Comparison of ENCODE assay signal across 1 cellular context in the genomic region with DNA sequence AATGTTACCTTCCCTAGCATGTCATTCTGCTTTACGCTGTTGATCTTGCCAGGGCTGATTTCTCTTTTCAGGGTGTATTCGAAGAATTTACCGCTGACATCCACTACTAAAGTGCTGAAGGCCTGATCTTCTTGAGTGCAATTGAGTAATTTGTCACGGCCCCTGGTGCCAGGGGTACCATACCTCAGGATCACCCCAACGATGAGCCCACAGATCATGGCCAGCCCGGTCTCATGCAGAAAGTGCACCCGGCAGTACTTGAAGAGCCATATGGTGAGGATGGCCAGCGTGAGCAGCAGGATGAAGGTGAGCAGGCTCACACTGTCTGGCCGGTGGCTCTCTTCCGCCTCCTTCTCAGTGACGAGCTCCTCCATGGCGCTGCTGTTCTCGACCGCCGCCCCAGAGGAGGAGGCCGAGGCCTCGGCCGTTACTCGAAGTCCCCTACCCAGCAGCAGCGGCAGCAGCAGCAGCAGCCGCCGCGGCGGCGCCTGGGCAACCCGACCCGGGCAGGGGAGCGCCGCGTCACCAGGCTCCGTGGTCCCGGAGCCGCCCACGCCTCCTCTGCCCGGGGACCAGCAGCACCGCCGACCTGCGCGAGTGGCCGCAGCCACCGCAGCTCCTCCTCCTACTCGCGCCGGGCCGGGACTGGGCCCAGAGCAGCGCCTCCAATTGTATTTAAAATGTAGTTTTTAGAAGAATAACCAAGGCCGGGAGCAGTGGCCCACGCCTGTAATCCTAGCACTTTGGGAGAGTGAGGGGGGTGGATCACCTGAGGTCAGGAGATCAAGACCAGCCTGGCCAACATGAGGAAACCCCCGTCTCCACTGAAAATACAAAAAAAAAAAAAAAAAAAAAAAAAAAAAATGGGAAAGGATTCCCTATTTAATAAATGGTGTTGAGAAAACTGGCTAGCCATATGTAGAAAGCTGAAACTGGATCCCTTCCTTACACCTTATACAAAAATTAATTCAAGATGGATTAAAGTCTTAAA.
A peak's percentile ranks its signal among the peaks of the same experiment; 100 is the strongest.
TF ChIP-seq lines count a peak whose summit lies in the region.

No MANE protein-coding gene starts in this region.

TF ChIP-seq in HepG2, 621 proteins besides CTCF, POLR2A, EP300 and RAD21 (continued from another document):
- TF ChIP-seq, protein P1, sequence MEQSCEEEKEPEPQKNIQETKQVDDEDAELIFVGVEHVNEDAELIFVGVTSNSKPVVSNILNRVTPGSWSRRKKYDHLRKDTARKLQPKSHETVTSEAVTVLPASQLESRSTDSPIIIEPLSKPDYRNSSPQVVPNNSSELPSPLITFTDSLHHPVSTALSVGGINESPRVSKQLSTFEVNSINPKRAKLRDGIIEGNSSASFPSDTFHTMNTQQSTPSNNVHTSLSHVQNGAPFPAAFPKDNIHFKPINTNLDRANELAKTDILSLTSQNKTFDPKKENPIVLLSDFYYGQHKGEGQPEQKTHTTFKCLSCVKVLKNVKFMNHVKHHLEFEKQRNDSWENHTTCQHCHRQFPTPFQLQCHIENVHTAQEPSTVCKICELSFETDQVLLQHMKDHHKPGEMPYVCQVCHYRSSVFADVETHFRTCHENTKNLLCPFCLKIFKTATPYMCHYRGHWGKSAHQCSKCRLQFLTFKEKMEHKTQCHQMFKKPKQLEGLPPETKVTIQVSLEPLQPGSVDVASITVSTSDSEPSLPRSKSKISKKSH (CRISPR knock-in tag; IDR thresholded peaks at IDR 0.05; ENCODE audit: borderline replicate concordance), result 0 out of 2 replicates have a peak, but pooled peaks have one; percentile 42
- TF ChIP-seq KMT2A (CRISPR knock-in tag; IDR thresholded peaks at IDR 0.05) (0 out of 2 replicates have a peak, but pooled peaks have one; percentile 18), KDM5B (CRISPR knock-in tag; IDR thresholded peaks at IDR 0.05; ENCODE audit: borderline replicate concordance) (peak; percentile 47; the same call in 1 of the 2 replicates), FOXJ3 (CRISPR knock-in tag; IDR thresholded peaks at IDR 0.05; ENCODE audit: borderline replicate concordance) (no peak), HNRNPLL (IDR thresholded peaks at IDR 0.05; ENCODE audit: low read depth, low read length, poor library complexity, severe bottlenecking) (peak; percentile 68), KDM2A (CRISPR knock-in tag; IDR thresholded peaks at IDR 0.05; ENCODE audit: borderline replicate concordance, low read depth) (peak; percentile 29; the same call in 1 of the 2 replicates), CBX5 (CRISPR knock-in tag; IDR thresholded peaks at IDR 0.05; ENCODE audit: borderline replicate concordance) (no peak), ZNF263 (CRISPR knock-in tag; IDR thresholded peaks at IDR 0.05) (peak; percentile 85), ZNF546 (CRISPR knock-in tag; conservative IDR thresholded peaks at IDR 0.05) (no peak), ZNF274 (CRISPR knock-in tag; IDR thresholded peaks at IDR 0.05) (0 out of 2 replicates have a peak, but pooled peaks have one; percentile 31), ZNF562 (CRISPR knock-in tag; IDR thresholded peaks at IDR 0.05; ENCODE audit: borderline replicate concordance) (no peak), KDM3A (CRISPR knock-in tag; IDR thresholded peaks at IDR 0.05; ENCODE audit: low read depth) (0 out of 2 replicates have a peak, but pooled peaks have one; percentile 33), ZNF607 (CRISPR knock-in tag; IDR thresholded peaks at IDR 0.05; ENCODE audit: borderline replicate concordance) (0 out of 2 replicates have a peak, but pooled peaks have one; percentile 26), ZFY (CRISPR knock-in tag; IDR thresholded peaks at IDR 0.05) (peak; percentile 58), ZNF317 (CRISPR knock-in tag; IDR thresholded peaks at IDR 0.05) (no peak), ZNF547 (CRISPR knock-in tag; IDR thresholded peaks at IDR 0.05) (0 out of 2 replicates have a peak, but pooled peaks have one; percentile 44), NFKB2 (CRISPR knock-in tag; IDR thresholded peaks at IDR 0.05; ENCODE audit: borderline replicate concordance) (0 out of 2 replicates have a peak, but pooled peaks have one; percentile 22), NFYB (CRISPR knock-in tag; IDR thresholded peaks at IDR 0.05) (no peak), SIX1 (CRISPR knock-in tag; IDR thresholded peaks at IDR 0.05; ENCODE audit: borderline replicate concordance) (no peak), RNF2 (conservative IDR thresholded peaks at IDR 0.05; ENCODE audit: low read depth) (0 out of 2 replicates have a peak, but pooled peaks have one; percentile 41), SALL1 (CRISPR knock-in tag; IDR thresholded peaks at IDR 0.05) (peak; percentile 30; the same call in 1 of the 2 replicates), ZFX (CRISPR knock-in tag; IDR thresholded peaks at IDR 0.05; ENCODE audit: low read depth) (peak; percentile 57), JUNB (CRISPR knock-in tag; IDR thresholded peaks at IDR 0.05; ENCODE audit: borderline replicate concordance) (no peak), ZNF768 (CRISPR knock-in tag; IDR thresholded peaks at IDR 0.05) (peak; percentile 13; the same call in 1 of the 2 replicates), PTBP1 (IDR thresholded peaks at IDR 0.05; ENCODE audit: low read depth, low read length, poor library complexity, severe bottlenecking) (no peak), XRCC5 (optimal IDR thresholded peaks at IDR 0.05; ENCODE audit: low read length) (peak; percentile 28), PHF8 (CRISPR knock-in tag; IDR thresholded peaks at IDR 0.05) (peak; percentile 28; the same call in 1 of the 2 replicates), ZSCAN21 (CRISPR knock-in tag; IDR thresholded peaks at IDR 0.05; ENCODE audit: borderline replicate concordance) (0 out of 2 replicates have a peak, but pooled peaks have one; percentile 31), KLF16 (CRISPR knock-in tag; IDR thresholded peaks at IDR 0.05) (0 out of 4 replicates have a peak, but pooled peaks of 1 of the 2 experiments have one; percentile 20), EZH2 (conservative IDR thresholded peaks at IDR 0.05; ENCODE audit: low read depth, low read length) (no peak)
- TF ChIP-seq, protein P2, sequence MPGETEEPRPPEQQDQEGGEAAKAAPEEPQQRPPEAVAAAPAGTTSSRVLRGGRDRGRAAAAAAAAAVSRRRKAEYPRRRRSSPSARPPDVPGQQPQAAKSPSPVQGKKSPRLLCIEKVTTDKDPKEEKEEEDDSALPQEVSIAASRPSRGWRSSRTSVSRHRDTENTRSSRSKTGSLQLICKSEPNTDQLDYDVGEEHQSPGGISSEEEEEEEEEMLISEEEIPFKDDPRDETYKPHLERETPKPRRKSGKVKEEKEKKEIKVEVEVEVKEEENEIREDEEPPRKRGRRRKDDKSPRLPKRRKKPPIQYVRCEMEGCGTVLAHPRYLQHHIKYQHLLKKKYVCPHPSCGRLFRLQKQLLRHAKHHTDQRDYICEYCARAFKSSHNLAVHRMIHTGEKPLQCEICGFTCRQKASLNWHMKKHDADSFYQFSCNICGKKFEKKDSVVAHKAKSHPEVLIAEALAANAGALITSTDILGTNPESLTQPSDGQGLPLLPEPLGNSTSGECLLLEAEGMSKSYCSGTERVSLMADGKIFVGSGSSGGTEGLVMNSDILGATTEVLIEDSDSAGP (CRISPR knock-in tag; IDR thresholded peaks at IDR 0.05; ENCODE audit: borderline replicate concordance), result peak; percentile 64; the same call in 1 of the 2 replicates
- TF ChIP-seq, protein P3, sequence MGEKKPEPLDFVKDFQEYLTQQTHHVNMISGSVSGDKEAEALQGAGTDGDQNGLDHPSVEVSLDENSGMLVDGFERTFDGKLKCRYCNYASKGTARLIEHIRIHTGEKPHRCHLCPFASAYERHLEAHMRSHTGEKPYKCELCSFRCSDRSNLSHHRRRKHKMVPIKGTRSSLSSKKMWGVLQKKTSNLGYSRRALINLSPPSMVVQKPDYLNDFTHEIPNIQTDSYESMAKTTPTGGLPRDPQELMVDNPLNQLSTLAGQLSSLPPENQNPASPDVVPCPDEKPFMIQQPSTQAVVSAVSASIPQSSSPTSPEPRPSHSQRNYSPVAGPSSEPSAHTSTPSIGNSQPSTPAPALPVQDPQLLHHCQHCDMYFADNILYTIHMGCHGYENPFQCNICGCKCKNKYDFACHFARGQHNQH (CRISPR knock-in tag; IDR thresholded peaks at IDR 0.05), result 0 out of 2 replicates have a peak, but pooled peaks have one; percentile 30
- TF ChIP-seq, protein P4, sequence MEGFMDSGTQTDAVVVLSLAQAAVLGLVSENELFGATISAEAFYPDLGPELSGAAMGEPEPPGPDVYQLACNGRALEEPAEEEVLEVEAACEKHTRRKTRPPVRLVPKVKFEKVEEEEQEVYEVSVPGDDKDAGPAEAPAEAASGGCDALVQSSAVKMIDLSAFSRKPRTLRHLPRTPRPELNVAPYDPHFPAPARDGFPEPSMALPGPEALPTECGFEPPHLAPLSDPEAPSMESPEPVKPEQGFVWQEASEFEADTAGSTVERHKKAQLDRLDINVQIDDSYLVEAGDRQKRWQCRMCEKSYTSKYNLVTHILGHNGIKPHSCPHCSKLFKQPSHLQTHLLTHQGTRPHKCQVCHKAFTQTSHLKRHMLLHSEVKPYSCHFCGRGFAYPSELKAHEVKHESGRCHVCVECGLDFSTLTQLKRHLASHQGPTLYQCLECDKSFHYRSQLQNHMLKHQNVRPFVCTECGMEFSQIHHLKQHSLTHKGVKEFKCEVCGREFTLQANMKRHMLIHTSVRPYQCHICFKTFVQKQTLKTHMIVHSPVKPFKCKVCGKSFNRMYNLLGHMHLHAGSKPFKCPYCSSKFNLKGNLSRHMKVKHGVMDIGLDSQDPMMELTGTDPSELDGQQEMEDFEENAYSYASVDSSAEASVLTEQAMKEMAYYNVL (CRISPR knock-in tag; IDR thresholded peaks at IDR 0.05; ENCODE audit: borderline replicate concordance), result 0 out of 2 replicates have a peak, but pooled peaks have one; percentile 43
- TF ChIP-seq, protein P5, sequence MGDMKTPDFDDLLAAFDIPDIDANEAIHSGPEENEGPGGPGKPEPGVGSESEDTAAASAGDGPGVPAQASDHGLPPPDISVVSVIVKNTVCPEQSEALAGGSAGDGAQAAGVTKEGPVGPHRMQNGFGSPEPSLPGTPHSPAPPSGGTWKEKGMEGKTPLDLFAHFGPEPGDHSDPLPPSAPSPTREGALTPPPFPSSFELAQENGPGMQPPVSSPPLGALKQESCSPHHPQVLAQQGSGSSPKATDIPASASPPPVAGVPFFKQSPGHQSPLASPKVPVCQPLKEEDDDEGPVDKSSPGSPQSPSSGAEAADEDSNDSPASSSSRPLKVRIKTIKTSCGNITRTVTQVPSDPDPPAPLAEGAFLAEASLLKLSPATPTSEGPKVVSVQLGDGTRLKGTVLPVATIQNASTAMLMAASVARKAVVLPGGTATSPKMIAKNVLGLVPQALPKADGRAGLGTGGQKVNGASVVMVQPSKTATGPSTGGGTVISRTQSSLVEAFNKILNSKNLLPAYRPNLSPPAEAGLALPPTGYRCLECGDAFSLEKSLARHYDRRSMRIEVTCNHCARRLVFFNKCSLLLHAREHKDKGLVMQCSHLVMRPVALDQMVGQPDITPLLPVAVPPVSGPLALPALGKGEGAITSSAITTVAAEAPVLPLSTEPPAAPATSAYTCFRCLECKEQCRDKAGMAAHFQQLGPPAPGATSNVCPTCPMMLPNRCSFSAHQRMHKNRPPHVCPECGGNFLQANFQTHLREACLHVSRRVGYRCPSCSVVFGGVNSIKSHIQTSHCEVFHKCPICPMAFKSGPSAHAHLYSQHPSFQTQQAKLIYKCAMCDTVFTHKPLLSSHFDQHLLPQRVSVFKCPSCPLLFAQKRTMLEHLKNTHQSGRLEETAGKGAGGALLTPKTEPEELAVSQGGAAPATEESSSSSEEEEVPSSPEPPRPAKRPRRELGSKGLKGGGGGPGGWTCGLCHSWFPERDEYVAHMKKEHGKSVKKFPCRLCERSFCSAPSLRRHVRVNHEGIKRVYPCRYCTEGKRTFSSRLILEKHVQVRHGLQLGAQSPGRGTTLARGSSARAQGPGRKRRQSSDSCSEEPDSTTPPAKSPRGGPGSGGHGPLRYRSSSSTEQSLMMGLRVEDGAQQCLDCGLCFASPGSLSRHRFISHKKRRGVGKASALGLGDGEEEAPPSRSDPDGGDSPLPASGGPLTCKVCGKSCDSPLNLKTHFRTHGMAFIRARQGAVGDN (CRISPR knock-in tag; IDR thresholded peaks at IDR 0.05), result peak; percentile 77
- TF ChIP-seq, protein P6, sequence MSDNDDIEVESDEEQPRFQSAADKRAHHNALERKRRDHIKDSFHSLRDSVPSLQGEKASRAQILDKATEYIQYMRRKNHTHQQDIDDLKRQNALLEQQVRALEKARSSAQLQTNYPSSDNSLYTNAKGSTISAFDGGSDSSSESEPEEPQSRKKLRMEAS (IDR thresholded peaks at IDR 0.05), result peak; percentile 53; the same call in 1 of the 2 replicates
- TF ChIP-seq, protein P7, sequence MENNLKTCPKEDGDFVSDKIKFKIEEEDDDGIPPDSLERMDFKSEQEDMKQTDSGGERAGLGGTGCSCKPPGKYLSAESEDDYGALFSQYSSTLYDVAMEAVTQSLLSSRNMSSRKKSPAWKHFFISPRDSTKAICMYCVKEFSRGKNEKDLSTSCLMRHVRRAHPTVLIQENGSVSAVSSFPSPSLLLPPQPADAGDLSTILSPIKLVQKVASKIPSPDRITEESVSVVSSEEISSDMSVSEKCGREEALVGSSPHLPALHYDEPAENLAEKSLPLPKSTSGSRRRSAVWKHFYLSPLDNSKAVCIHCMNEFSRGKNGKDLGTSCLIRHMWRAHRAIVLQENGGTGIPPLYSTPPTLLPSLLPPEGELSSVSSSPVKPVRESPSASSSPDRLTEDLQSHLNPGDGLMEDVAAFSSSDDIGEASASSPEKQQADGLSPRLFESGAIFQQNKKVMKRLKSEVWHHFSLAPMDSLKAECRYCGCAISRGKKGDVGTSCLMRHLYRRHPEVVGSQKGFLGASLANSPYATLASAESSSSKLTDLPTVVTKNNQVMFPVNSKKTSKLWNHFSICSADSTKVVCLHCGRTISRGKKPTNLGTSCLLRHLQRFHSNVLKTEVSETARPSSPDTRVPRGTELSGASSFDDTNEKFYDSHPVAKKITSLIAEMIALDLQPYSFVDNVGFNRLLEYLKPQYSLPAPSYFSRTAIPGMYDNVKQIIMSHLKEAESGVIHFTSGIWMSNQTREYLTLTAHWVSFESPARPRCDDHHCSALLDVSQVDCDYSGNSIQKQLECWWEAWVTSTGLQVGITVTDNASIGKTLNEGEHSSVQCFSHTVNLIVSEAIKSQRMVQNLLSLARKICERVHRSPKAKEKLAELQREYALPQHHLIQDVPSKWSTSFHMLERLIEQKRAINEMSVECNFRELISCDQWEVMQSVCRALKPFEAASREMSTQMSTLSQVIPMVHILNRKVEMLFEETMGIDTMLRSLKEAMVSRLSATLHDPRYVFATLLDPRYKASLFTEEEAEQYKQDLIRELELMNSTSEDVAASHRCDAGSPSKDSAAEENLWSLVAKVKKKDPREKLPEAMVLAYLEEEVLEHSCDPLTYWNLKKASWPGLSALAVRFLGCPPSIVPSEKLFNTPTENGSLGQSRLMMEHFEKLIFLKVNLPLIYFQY (CRISPR knock-in tag; IDR thresholded peaks at IDR 0.05; ENCODE audit: borderline replicate concordance), result 0 out of 2 replicates have a peak, but pooled peaks have one; percentile 39
- TF ChIP-seq, protein P8, sequence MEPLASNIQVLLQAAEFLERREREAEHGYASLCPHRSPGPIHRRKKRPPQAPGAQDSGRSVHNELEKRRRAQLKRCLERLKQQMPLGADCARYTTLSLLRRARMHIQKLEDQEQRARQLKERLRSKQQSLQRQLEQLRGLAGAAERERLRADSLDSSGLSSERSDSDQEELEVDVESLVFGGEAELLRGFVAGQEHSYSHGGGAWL (CRISPR knock-in tag; IDR thresholded peaks at IDR 0.05), result peak; percentile 46; the same call in 1 of the 2 replicates
